In the genomic region with DNA sequence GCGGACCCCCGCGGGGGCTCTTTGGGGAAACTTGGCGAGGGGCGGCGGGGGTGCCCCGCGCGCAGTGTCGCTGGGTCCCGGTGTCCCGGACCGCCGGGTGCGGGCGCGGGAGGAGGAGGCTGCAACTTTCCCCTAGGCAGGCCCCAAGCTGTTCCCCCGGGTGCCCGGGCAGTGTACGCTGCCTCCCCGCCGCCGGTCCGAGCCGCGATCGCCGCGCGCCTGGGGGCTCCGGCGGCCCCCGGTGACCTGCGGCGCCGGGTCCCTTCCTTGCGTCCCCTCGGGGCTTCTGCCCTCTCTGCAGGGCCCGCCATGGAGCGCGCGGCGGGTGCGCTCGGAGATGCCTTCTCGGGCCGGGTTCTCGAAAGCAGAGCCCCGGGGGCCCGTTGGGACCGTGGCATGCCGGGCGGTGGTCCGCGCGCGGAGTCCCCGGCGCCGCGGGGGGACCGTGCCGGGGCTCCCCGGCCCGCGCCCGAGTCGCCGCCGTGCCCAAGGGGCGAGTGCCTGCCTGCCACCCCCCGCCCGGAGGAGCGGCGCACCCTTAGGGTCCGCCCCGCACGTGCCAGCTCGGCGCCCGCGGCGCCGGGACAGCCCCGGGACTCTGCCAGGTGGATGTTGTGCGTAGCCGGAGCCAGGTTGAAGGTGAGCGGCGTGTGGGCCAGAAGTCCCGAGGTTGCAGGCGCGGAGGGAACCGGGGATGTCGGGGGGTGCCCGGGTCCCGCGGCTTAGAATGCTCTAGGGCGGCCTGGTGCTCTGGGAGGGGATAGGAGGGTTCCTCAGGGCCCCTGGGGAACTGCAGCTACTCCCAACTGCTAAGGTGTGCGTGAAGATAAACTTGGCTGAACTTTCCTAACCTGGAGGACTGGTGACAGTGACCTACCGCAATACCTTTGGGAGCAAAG, we compare ENCODE assay signal across 8 cellular contexts. TPM values are rescaled to one million over a fixed set of nuclear protein-coding genes. Genes with fewer than 3 reads are reported as not detected.
DNase-seq lines count a peak whose midpoint lies in the region; ATAC-seq lines count a peak whose summit lies in the region.

A gene with protein sequence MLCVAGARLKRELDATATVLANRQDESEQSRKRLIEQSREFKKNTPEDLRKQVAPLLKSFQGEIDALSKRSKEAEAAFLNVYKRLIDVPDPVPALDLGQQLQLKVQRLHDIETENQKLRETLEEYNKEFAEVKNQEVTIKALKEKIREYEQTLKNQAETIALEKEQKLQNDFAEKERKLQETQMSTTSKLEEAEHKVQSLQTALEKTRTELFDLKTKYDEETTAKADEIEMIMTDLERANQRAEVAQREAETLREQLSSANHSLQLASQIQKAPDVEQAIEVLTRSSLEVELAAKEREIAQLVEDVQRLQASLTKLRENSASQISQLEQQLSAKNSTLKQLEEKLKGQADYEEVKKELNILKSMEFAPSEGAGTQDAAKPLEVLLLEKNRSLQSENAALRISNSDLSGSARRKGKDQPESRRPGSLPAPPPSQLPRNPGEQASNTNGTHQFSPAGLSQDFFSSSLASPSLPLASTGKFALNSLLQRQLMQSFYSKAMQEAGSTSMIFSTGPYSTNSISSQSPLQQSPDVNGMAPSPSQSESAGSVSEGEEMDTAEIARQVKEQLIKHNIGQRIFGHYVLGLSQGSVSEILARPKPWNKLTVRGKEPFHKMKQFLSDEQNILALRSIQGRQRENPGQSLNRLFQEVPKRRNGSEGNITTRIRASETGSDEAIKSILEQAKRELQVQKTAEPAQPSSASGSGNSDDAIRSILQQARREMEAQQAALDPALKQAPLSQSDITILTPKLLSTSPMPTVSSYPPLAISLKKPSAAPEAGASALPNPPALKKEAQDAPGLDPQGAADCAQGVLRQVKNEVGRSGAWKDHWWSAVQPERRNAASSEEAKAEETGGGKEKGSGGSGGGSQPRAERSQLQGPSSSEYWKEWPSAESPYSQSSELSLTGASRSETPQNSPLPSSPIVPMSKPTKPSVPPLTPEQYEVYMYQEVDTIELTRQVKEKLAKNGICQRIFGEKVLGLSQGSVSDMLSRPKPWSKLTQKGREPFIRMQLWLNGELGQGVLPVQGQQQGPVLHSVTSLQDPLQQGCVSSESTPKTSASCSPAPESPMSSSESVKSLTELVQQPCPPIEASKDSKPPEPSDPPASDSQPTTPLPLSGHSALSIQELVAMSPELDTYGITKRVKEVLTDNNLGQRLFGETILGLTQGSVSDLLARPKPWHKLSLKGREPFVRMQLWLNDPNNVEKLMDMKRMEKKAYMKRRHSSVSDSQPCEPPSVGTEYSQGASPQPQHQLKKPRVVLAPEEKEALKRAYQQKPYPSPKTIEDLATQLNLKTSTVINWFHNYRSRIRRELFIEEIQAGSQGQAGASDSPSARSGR (N-terminal part only) (plus strand): TSS at position 596 of the 899 bp plus-strand sequence. CDS start 14 bp downstream, at position 610.

- DNase-seq in activated effector memory CD4-positive, alpha-beta T cell treated with anti-CD3 and anti-CD28 coated beads, Interleukin-2, amount 50 U/mL, for 16 hours = peak; percentile 68
- DNase-seq in activated effector memory CD4-positive, alpha-beta T cell treated with Interleukin-2 at 50 U/mL for 16 hours = no peak
- no peak for DNase-seq in RPMI7951 (ENCODE audit: low read depth)
- DNase-seq in astrocyte of the hippocampus (ENCODE audit: low read depth, low spot score) = peak; percentile 52

- H3K9me3 ChIP-seq in iPS-18c (ENCODE audit: control insufficient read depth, insufficient read depth, low read length) = no peaks in the 10 kb centered on the region

- ATAC-seq in GM19351 (IDR thresholded peaks at IDR 0.05; ENCODE audit: unreplicated experiment) (no peak), GM21723 (IDR thresholded peaks at IDR 0.05; ENCODE audit: unreplicated experiment) (no peak)

- H3K27ac ChIP-seq in skin epidermis = peak within 1 kb of the TSS in 16 of 21 experiments; percentile 16 to 84 (median 56)

- peak within 1 kb of the TSS; percentile 67 for H3K4me3 ChIP-seq in iPS-18c (ENCODE audit: insufficient read depth, low read depth, low read length)
- peak within 1 kb of the TSS; percentile 66 to 79 (median 72) for H3K4me3 ChIP-seq in skin epidermis

RNA-seq across cellular contexts. Expression of the gene that starts here (rescaled TPM):
- total RNA-seq in RPMI7951 (2014; rRNA removed; shearing (Covaris generic)) = 20.3 and 28.6 TPM in 2 replicates

Comparison
In these comparisons a context has a peak if more than half of its experiments do, and no peak if none do; other contexts are left out.
1. DNase-seq: peak in activated effector memory CD4-positive, alpha-beta T cell treated with anti-CD3 and anti-CD28 coated beads, Interleukin-2, amount 50 U/mL, for 16 hours (single experiment) and astrocyte of the hippocampus (single experiment); none in activated effector memory CD4-positive, alpha-beta T cell treated with Interleukin-2 at 50 U/mL for 16 hours (single experiment) and RPMI7951 (single experiment).